ENCODE assay signal across 20 cellular contexts in the genomic region with DNA sequence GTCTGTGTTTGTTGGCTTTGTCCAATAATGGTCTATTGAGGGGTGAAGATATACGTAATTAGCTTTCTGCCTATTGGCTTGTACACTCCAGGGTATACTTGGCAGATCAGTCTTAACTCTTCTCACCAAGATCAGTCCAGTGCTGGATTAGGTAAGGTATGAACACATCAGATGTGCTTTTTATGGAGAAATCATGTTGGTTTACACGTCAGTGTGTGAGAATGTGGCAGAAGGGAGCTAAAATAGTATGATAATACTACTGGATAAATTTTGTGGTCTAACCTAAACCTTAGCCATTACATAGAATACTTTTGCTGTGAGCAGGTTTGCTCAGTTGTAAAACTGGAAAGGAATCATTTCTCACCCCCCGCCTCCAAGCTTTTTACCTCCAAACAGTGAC.
"Had no signal": no experiment of that assay in that cellular context is flagged by ENCODE, and none has a peak within 500 bp of the region (broad histone marks: within the 10 kb centered on the region; RNA-seq: fewer than 3 reads in every experiment).

No MANE protein-coding gene starts in this region.

- H3K4me3 Mint-ChIP-seq: dendritic cell treated with granulocyte-macrophage colony-stimulating factor and Interleukin-4, amounts not matched to agents 40 ng/mL and 50 ng/mL, for 4 days; natural killer cell; stimulated activated memory B cell treated with anti-CD40 and anti-IgM and Interleukin-4, amounts not matched to agents 10 μg/mL and 1 μg/mL and 100 μg/mL, for 72 hours; T-helper 1 cell treated with Interleukin-12 subunit alpha and Interleukin-12 subunit beta and Interleukin-4 antibody, amounts not matched to agents 30 μg/mL and 1 μg/mL, for 36 hours had no signal

- H3K4me3 ChIP-seq: ascending aorta, breast epithelium, esophagus squamous epithelium, lung, sigmoid colon, spleen, upper lobe of right lung had no signal

- H3K36me3 ChIP-seq: breast epithelium had no signal

- ATAC-seq: left lobe of liver; natural killer cell; stimulated activated memory B cell treated with anti-CD40 and anti-IgM and Interleukin-4, amounts not matched to agents 10 μg/mL and 1 μg/mL and 100 μg/mL, for 72 hours; upper lobe of right lung had no signal

- H3K9me3 ChIP-seq: ascending aorta, breast epithelium, esophagus squamous epithelium, sigmoid colon, spleen, upper lobe of right lung had no signal

- H3K9me3 Mint-ChIP-seq: activated T-helper 2 cell treated with anti-CD3 and anti-CD28 coated beads, Interferon-gamma antibody, Interleukin-2, Interleukin-4, amounts not matched to agents 10 μg/mL and 5 μg/mL and 100 μg/mL, durations not matched to agents 14 hours and 24 hours and 36 hours; dendritic cell treated with granulocyte-macrophage colony-stimulating factor and Interleukin-4, amounts not matched to agents 40 ng/mL and 50 ng/mL, for 4 days; natural killer cell; stimulated activated memory B cell treated with anti-CD40 and anti-IgM and Interleukin-4, amounts not matched to agents 10 μg/mL and 1 μg/mL and 100 μg/mL, for 72 hours; T-helper 1 cell treated with Interleukin-12 subunit alpha and Interleukin-12 subunit beta and Interleukin-4 antibody, amounts not matched to agents 30 μg/mL and 1 μg/mL, for 36 hours had no signal

- H3K27ac Mint-ChIP-seq: activated T-helper 2 cell treated with anti-CD3 and anti-CD28 coated beads, Interferon-gamma antibody, Interleukin-2, Interleukin-4, amounts not matched to agents 10 μg/mL and 5 μg/mL and 100 μg/mL, durations not matched to agents 14 hours and 24 hours and 36 hours; dendritic cell treated with granulocyte-macrophage colony-stimulating factor and Interleukin-4, amounts not matched to agents 40 ng/mL and 50 ng/mL, for 4 days; natural killer cell; stimulated activated memory B cell treated with anti-CD40 and anti-IgM and Interleukin-4, amounts not matched to agents 10 μg/mL and 1 μg/mL and 100 μg/mL, for 72 hours; T-helper 1 cell treated with Interleukin-12 subunit alpha and Interleukin-12 subunit beta and Interleukin-4 antibody, amounts not matched to agents 30 μg/mL and 1 μg/mL, for 36 hours had no signal

- H3K27me3 Mint-ChIP-seq: dendritic cell treated with granulocyte-macrophage colony-stimulating factor and Interleukin-4, amounts not matched to agents 40 ng/mL and 50 ng/mL, for 4 days; stimulated activated memory B cell treated with anti-CD40 and anti-IgM and Interleukin-4, amounts not matched to agents 10 μg/mL and 1 μg/mL and 100 μg/mL, for 72 hours had no signal

- H3K27ac ChIP-seq: ascending aorta, breast epithelium, esophagus squamous epithelium, sigmoid colon, spleen, upper lobe of right lung had no signal

- DNase-seq: activated naive CD4-positive, alpha-beta T cell treated with Interleukin-2 at 50 U/mL for 16 hours; activated T-cell treated with anti-CD3 and anti-CD28 coated beads for 4 hours; cerebellar nuclear complex; effector memory CD4-positive, alpha-beta T cell; esophagus squamous epithelium; foreskin fibroblast; hypothalamus; natural killer cell; sigmoid colon; spleen; stimulated activated CD4-positive, alpha-beta T cell treated with anti-CD3 and anti-CD28 coated beads, Interleukin-4, amount 100 ng/mL, for 4 hours; upper lobe of right lung had no signal

- H3K27me3 ChIP-seq: ascending aorta, breast epithelium, esophagus squamous epithelium, sigmoid colon, upper lobe of right lung had no signal

- H3K4me1 ChIP-seq: breast epithelium had no signal

- H3K36me3 Mint-ChIP-seq: natural killer cell had no signal
